In genomic region chr12:12954361-12954760, GRCh38 we compare ENCODE assay signal across 27 cellular contexts. TPM values are rescaled to one million over a fixed set of nuclear protein-coding genes. Genes with fewer than 3 reads are reported as not detected.
A peak's percentile ranks its signal among the peaks of the same experiment; 100 is the strongest.
DNase-seq lines count a peak whose midpoint lies in the region; ATAC-seq, FAIRE-seq and TF ChIP-seq lines count a peak whose summit lies in the region.
"Had no signal": no experiment of that assay in that cellular context is flagged by ENCODE, and none has a peak within 500 bp of the region (broad histone marks: within the 10 kb centered on the region; RNA-seq: fewer than 3 reads in every experiment).

No MANE protein-coding gene starts in this region.

- DNase-seq in D721Med (ENCODE audit: insufficient read length, low spot score): no peak
- peak; percentile 1 for DNase-seq in NCI-H69 (lab: John Stamatoyannopoulos, UW)
- peak; percentile 42 for DNase-seq in esophagus muscularis mucosa (ENCODE audit: extremely low spot score)
- no peak for DNase-seq in activated naive CD4-positive, alpha-beta T cell treated with anti-CD3 and anti-CD28 coated beads, Interleukin-2, amount 50 U/mL, for 72 hours (ENCODE audit: low spot score in 2 of 2)
- no peak for DNase-seq in HEK293T (ENCODE audit: extremely low spot score)
- no peak for DNase-seq in A172 (ENCODE audit: low spot score)
- no peak for DNase-seq in AG08396 (ENCODE audit: low spot score)
- DNase-seq: activated CD4-positive, alpha-beta T cell treated with anti-CD3 and anti-CD28 coated beads for 36 hours; activated gamma-delta T cell treated with Interleukin-2 at 50 U/mL for 16 hours; effector memory CD4-positive, alpha-beta T cell; kidney; mammary epithelial cell; NCI-H1105; NCI-H2081 treated with DMSO at 0.1 percent for 48 hours; NCI-H510A; upper lobe of right lung had no signal

- H3K27ac ChIP-seq in esophagus muscularis mucosa (replicated peaks in 1 of 4): no peak overlapping the region
- H3K27ac ChIP-seq: C4-2B, neutrophil, upper lobe of right lung had no signal

- H3K9me3 Mint-ChIP-seq in nephron: peaks cover 2% of the 10 kb centered on the region
- peaks cover 0 to 3% of the 10 kb centered on the region in 2 donors for H3K9me3 Mint-ChIP-seq in activated naive CD4-positive, alpha-beta T cell treated with anti-CD3 and anti-CD28 coated beads, Interleukin-2, amount 50 U/mL, for 72 hours

- no peak for TF ChIP-seq POLR2A in esophagus muscularis mucosa (IDR thresholded peaks at IDR 0.05; ENCODE audit: low read depth)

- H3K9me3 ChIP-seq in esophagus muscularis mucosa: no peaks in the 10 kb centered on the region
- H3K9me3 ChIP-seq: neutrophil, upper lobe of right lung had no signal

- H3K4me1 Mint-ChIP-seq in nephron: peaks cover 3% of the 10 kb centered on the region
- H3K4me1 Mint-ChIP-seq: activated CD4-positive, alpha-beta T cell treated with anti-CD3 and anti-CD28 coated beads for 36 hours had no signal

- H3K27ac Mint-ChIP-seq in nephron: peak overlapping the region; percentile 35 to 80 (median 60)
- no peak overlapping the region for H3K27ac Mint-ChIP-seq in activated naive CD4-positive, alpha-beta T cell treated with anti-CD3 and anti-CD28 coated beads, Interleukin-2, amount 50 U/mL, for 72 hours
- H3K27ac Mint-ChIP-seq: activated CD4-positive, alpha-beta T cell treated with anti-CD3 and anti-CD28 coated beads for 36 hours had no signal

- FAIRE-seq in D721Med (lab: Jason Lieb, UNC): peak; percentile 80
- FAIRE-seq: colon, GM19239, TTC549 had no signal

- H3K4me3 Mint-ChIP-seq in nephron: no peak overlapping the region
- H3K4me3 Mint-ChIP-seq: activated CD4-positive, alpha-beta T cell treated with anti-CD3 and anti-CD28 coated beads for 36 hours had no signal

- no peaks in the 10 kb centered on the region for H3K27me3 ChIP-seq in esophagus muscularis mucosa
- H3K27me3 ChIP-seq: neutrophil, upper lobe of right lung had no signal

- 75% methylated on average over 5 of the region's 5 CpGs for WGBS in esophagus muscularis mucosa

- TF ChIP-seq CTCF in D721Med (IDR thresholded peaks at IDR 0.05; ENCODE audit: insufficient read depth, missing control alignments): no peak
- TF ChIP-seq CTCF in esophagus muscularis mucosa (IDR thresholded peaks at IDR 0.05): no peak
- no peak for TF ChIP-seq CTCF in nephron (IDR thresholded peaks at IDR 0.05; ENCODE audit: unreplicated experiment in 3 of 3)

- CTCF ChIA-PET in HEK293T (lab: Yijun Ruan, JAX): interaction anchor here (0.6 to 1.6 kb wide), 3 partner anchors 22 to 258 kb away, joined by 3 read pairs; no protein-coding TSS in a partner anchor

- peaks cover 4% of the 10 kb centered on the region for H3K36me3 Mint-ChIP-seq in nephron (ENCODE audit: low read depth)
- no peaks in the 10 kb centered on the region for H3K36me3 Mint-ChIP-seq in activated naive CD4-positive, alpha-beta T cell treated with anti-CD3 and anti-CD28 coated beads, Interleukin-2, amount 50 U/mL, for 72 hours

- TF ChIP-seq EP300 in esophagus muscularis mucosa (IDR thresholded peaks at IDR 0.05): no peak

- intact Hi-C loops in esophagus muscularis mucosa (cut with DNase I): no loop called here

- no peak for ATAC-seq in activated naive CD4-positive, alpha-beta T cell treated with anti-CD3 and anti-CD28 coated beads, Interleukin-2, amount 50 U/mL, for 72 hours
- ATAC-seq: activated CD4-positive, alpha-beta T cell treated with anti-CD3 and anti-CD28 coated beads for 36 hours had no signal

- H3K27me3 Mint-ChIP-seq in nephron (ENCODE audit: low read depth): no peaks in the 10 kb centered on the region
- H3K27me3 Mint-ChIP-seq: activated CD4-positive, alpha-beta T cell treated with anti-CD3 and anti-CD28 coated beads for 36 hours had no signal

- POLR2A ChIA-PET in HEK293T (lab: Yijun Ruan, JAX): interaction anchor here (0.8 kb wide), 1 partner anchor 38 kb away, joined by 3 read pairs; no protein-coding TSS in a partner anchor

- no peak overlapping the region for H3K4me3 ChIP-seq in esophagus muscularis mucosa
- H3K4me3 ChIP-seq: upper lobe of right lung had no signal

- no peaks in the 10 kb centered on the region for H3K4me1 ChIP-seq in esophagus muscularis mucosa
- H3K4me1 ChIP-seq: upper lobe of right lung had no signal

- H3K36me3 ChIP-seq in esophagus muscularis mucosa: no peaks in the 10 kb centered on the region
- H3K36me3 ChIP-seq: neutrophil, upper lobe of right lung had no signal

TF ChIP-seq in HEK293T, 16 proteins besides CTCF, POLR2A, EP300 and RAD21:
- TF ChIP-seq ZNF384 (IDR thresholded peaks at IDR 0.05): no peak
- no peak for TF ChIP-seq ELF4 (IDR thresholded peaks at IDR 0.05)
- no peak for TF ChIP-seq FOXA1 (IDR thresholded peaks at IDR 0.05)
- no peak for TF ChIP-seq PKNOX1 (IDR thresholded peaks at IDR 0.05)
- no peak for TF ChIP-seq L3MBTL2 (conservative IDR thresholded peaks at IDR 0.05)
- no peak for TF ChIP-seq LEF1 (IDR thresholded peaks at IDR 0.05; ENCODE audit: borderline replicate concordance)
- no peak for TF ChIP-seq FOXM1 (IDR thresholded peaks at IDR 0.05; ENCODE audit: borderline replicate concordance)
- TF ChIP-seq HDGF (IDR thresholded peaks at IDR 0.05; ENCODE audit: borderline replicate concordance): no peak
- no peak for TF ChIP-seq NFRKB (IDR thresholded peaks at IDR 0.05)

RNA-seq across cellular contexts. Expression of gene GPRC5D, which starts 2.4 kb away (rescaled TPM):
- under 1 TPM in 1 of 4 donors, not detected in 3; 0.84 TPM for total RNA-seq in esophagus muscularis mucosa
- not detected for total RNA-seq in activated naive CD4-positive, alpha-beta T cell treated with anti-CD3 and anti-CD28 coated beads, Interleukin-2, amount 50 U/mL, for 72 hours
- total RNA-seq in A172 (2014; rRNA removed; shearing (Covaris generic)): not detected in 2 replicates
- total RNA-seq: activated CD4-positive, alpha-beta T cell treated with anti-CD3 and anti-CD28 coated beads for 36 hours; mammary epithelial cell; pulmonary artery endothelial cell; RPMI7951; SK-MEL-5; skeletal muscle tissue; T-helper 1 cell treated with Interleukin-12 subunit alpha and Interleukin-12 subunit beta and Interleukin-4 antibody, amounts not matched to agents 30 ng/mL and 1 ng/mL, for 36 hours; upper lobe of right lung had no signal

RNA-seq across cellular contexts. Expression of gene HEBP1, which starts 45.7 kb away (rescaled TPM):
- 10 to 100 TPM; 40.6 to 70.6 (median 61.9) TPM for total RNA-seq in esophagus muscularis mucosa
- 10 to 100 TPM; 25.0 to 34.2 TPM for total RNA-seq in activated naive CD4-positive, alpha-beta T cell treated with anti-CD3 and anti-CD28 coated beads, Interleukin-2, amount 50 U/mL, for 72 hours
- total RNA-seq in A172 (2014; rRNA removed; shearing (Covaris generic)): 4.3 and 7.1 TPM in 2 replicates

Comparison
In these comparisons a context has a peak if more than half of its experiments do, and no peak if none do; other contexts are left out.
1. DNase-seq: peak in NCI-H69 (single experiment) and esophagus muscularis mucosa (single experiment); none in D721Med (single experiment), activated naive CD4-positive, alpha-beta T cell treated with anti-CD3 and anti-CD28 coated beads, Interleukin-2, amount 50 U/mL, for 72 hours (0 of 2), HEK293T (single experiment), A172 (single experiment) and AG08396 (single experiment).
2. H3K27ac Mint-ChIP-seq: peak in nephron (3 of 3); none in activated naive CD4-positive, alpha-beta T cell treated with anti-CD3 and anti-CD28 coated beads, Interleukin-2, amount 50 U/mL, for 72 hours (0 of 2).